In genomic region chr1:12562955-12563576, GRCh38 we compare ENCODE assay signal across 20 cellular contexts. TPM values are rescaled to one million over a fixed set of nuclear protein-coding genes. Genes with fewer than 3 reads are reported as not detected.
A peak's percentile ranks its signal among the peaks of the same experiment; 100 is the strongest.
DNase-seq lines count a peak whose midpoint lies in the region; ATAC-seq, FAIRE-seq and TF ChIP-seq lines count a peak whose summit lies in the region.
"Had no signal": no experiment of that assay in that cellular context is flagged by ENCODE, and none has a peak within 500 bp of the region (broad histone marks: within the 10 kb centered on the region; RNA-seq: fewer than 3 reads in every experiment).

No MANE protein-coding gene starts in this region.

- H3K27ac ChIP-seq in BLaER1 = no peak overlapping the region
- H3K27ac ChIP-seq in K562 (ENCODE audit: extremely low read depth, low read depth, low read length) = no peak overlapping the region
- no peak overlapping the region for H3K27ac ChIP-seq in HepG2 (ENCODE audit: extremely low read length, insufficient read depth, low read length)
- H3K27ac ChIP-seq: 22Rv1; BLaER1 treated with 17β-estradiol and CSF1 and Interleukin-3, amounts not matched to agents 10 nM and 100 nM had no signal

- TF ChIP-seq CTCF in K562 (IDR thresholded peaks at IDR 0.05 in 2 of 3, conservative IDR thresholded peaks at IDR 0.05 in 1 of 3; ENCODE audit: insufficient read depth in 2 of 3, low read depth in 1 of 3, low read length in 3 of 3) = no peak
- no peak for TF ChIP-seq CTCF in HepG2 (CRISPR knock-in tag; IDR thresholded peaks at IDR 0.05)

- H3K9ac ChIP-seq in BLaER1 (no peak overlapping the region), K562 (ENCODE audit: insufficient read depth in 1 of 2, low read depth in 2 of 2, low read length in 2 of 2) (no peak overlapping the region), HepG2 (ENCODE audit: insufficient read depth, low read depth, low read length) (no peak overlapping the region)
- H3K9ac ChIP-seq: BLaER1 treated with 17β-estradiol and CSF1 and Interleukin-3, amounts not matched to agents 10 nM and 100 nM had no signal

- no peak for TF ChIP-seq RAD21 in K562 (CRISPR knock-in tag; conservative IDR thresholded peaks at IDR 0.05 in 1 of 2, IDR thresholded peaks at IDR 0.05 in 1 of 2)
- no peak for TF ChIP-seq RAD21 in HepG2 (CRISPR knock-in tag; IDR thresholded peaks at IDR 0.05)

- BruUV-seq in K562 (replicated peaks; lab: Mats Ljungman, UMichigan) (no TSS peak), HepG2 (replicated peaks; lab: Mats Ljungman, UMichigan) (no TSS peak)

- H4K20me1 ChIP-seq in BLaER1 (no peaks in the 10 kb centered on the region), K562 (replicated peaks; ENCODE audit: control insufficient read depth, insufficient read depth, low read length) (no peaks in the 10 kb centered on the region), HepG2 (ENCODE audit: insufficient read depth, low read length) (no peaks in the 10 kb centered on the region)
- H4K20me1 ChIP-seq: BLaER1 treated with 17β-estradiol and CSF1 and Interleukin-3, amounts not matched to agents 10 nM and 100 nM had no signal

- H3K27me3 ChIP-seq in BLaER1 (no peaks in the 10 kb centered on the region), K562 (ENCODE audit: control insufficient read depth in 2 of 2, insufficient read depth in 2 of 2, low read length in 2 of 2) (no peaks in the 10 kb centered on the region), HepG2 (ENCODE audit: control insufficient read depth in 1 of 2, insufficient read depth in 2 of 2, low read length in 2 of 2) (peaks cover 0 to 6% of the 10 kb centered on the region in 2 experiments; a peak in 1 of 5 replicates)
- H3K27me3 ChIP-seq: BLaER1 treated with 17β-estradiol and CSF1 and Interleukin-3, amounts not matched to agents 10 nM and 100 nM had no signal

- FAIRE-seq in K562 (lab: Jason Lieb, UNC) (no peak), HepG2 (lab: Jason Lieb, UNC) (no peak)
- FAIRE-seq: A204.1, GM12891, GM18507 had no signal

- no peak overlapping the region for H2AFZ ChIP-seq in K562 (ENCODE audit: low read depth, low read length)
- no peak overlapping the region for H2AFZ ChIP-seq in HepG2 (ENCODE audit: low read length)
- H2AFZ ChIP-seq: GM23338 had no signal

- WGBS in K562 (ENCODE audit: insufficient coverage, low coverage, missing lambda C conversion rate) = 40% methylated on average over 3 of the region's 3 CpGs
- 31% methylated on average over 3 of the region's 3 CpGs for WGBS in HepG2 (ENCODE audit: low lambda C conversion rate)

- H3K9me1 ChIP-seq in K562 (ENCODE audit: control insufficient read depth, insufficient read depth, low read length) = no peaks in the 10 kb centered on the region

- DNase-seq in MV-4-11 (lab: John Stamatoyannopoulos, UW) (peak; percentile 6), K562 (ENCODE audit: extremely low read depth in 1 of 4, low spot score in 3 of 4) (no peak), HepG2 (ENCODE audit: low spot score) (no peak), NCI-H510A treated with DMSO at 0.1 percent for 48 hours (lab: John Stamatoyannopoulos, UW) (no peak)
- DNase-seq: CD4-positive, alpha-beta T cell; DMS53; DMS79 treated with DMSO at 0.1 percent for 48 hours; GF-D8; H9; HFFc6 had no signal

- ATAC-seq in K562 = no peak
- no peak for ATAC-seq in HepG2
- no peak for ATAC-seq in HG03045 (IDR thresholded peaks at IDR 0.05; ENCODE audit: unreplicated experiment)
- no peak for ATAC-seq in GM18909 (IDR thresholded peaks at IDR 0.05; ENCODE audit: poor library complexity, unreplicated experiment)
- ATAC-seq: GM23338, HCT116 had no signal

- H3K4me1 ChIP-seq in BLaER1 (peaks cover 30% of the 10 kb centered on the region), K562 (replicated peaks in 1 of 2; ENCODE audit: control insufficient read depth in 2 of 2, insufficient read depth in 2 of 2, low read length in 2 of 2) (peaks cover 0 to 3% of the 10 kb centered on the region in 2 experiments; a peak in 3 of 5 replicates), HepG2 (ENCODE audit: insufficient read depth, low read length) (peaks cover 10% of the 10 kb centered on the region)

- H3K36me3 ChIP-seq in BLaER1 (peaks cover 7% of the 10 kb centered on the region), K562 (ENCODE audit: control insufficient read depth, insufficient read depth, low read length) (peaks cover 13% of the 10 kb centered on the region; the same call in 1 of the 3 replicates), HepG2 (replicated peaks in 1 of 2; ENCODE audit: control insufficient read depth in 1 of 2, insufficient read depth in 2 of 2, low read length in 2 of 2) (peaks cover 9 to 13% of the 10 kb centered on the region in 2 experiments; a peak in 4 of 5 replicates)

- no peak for TF ChIP-seq POLR2A in K562 (conservative IDR thresholded peaks at IDR 0.05)
- no peak for TF ChIP-seq POLR2A in HepG2 (IDR thresholded peaks at IDR 0.05; ENCODE audit: insufficient read depth in 1 of 2, low read depth in 2 of 2, low read length in 2 of 2)

- H3K79me2 ChIP-seq in K562 (ENCODE audit: control insufficient read depth, insufficient read depth, low read length) = no peaks in the 10 kb centered on the region
- H3K79me2 ChIP-seq in HepG2 (ENCODE audit: insufficient read depth, low read length) = no peaks in the 10 kb centered on the region

- intact Hi-C loops in K562 (cut with micrococcal nuclease) = no loop called here
- intact Hi-C loops in HepG2 (cut with micrococcal nuclease; ENCODE audit: unreplicated experiment) = no loop called here

- H3K4me3 ChIP-seq in BLaER1 = peak overlapping the region; percentile 16; the same call in 1 of the 2 replicates
- H3K4me3 ChIP-seq in K562 = no peak overlapping the region
- H3K4me3 ChIP-seq in HepG2 (replicated peaks in 1 of 3; ENCODE audit: insufficient read depth in 1 of 3, low read depth in 2 of 3, low read length in 3 of 3) = no peak overlapping the region
- H3K4me3 ChIP-seq: GM23338 had no signal

- H3K4me2 ChIP-seq in BLaER1 (no peak overlapping the region), K562 (ENCODE audit: insufficient read depth, low read length) (no peak overlapping the region), HepG2 (ENCODE audit: low read depth, low read length) (no peak overlapping the region)
- H3K4me2 ChIP-seq: BLaER1 treated with 17β-estradiol and CSF1 and Interleukin-3, amounts not matched to agents 10 nM and 100 nM; GM23338 had no signal

- in situ Hi-C loops in K562 (cut with MboI) = no loop called here
- in situ Hi-C loops in HepG2 (cut with HindIII; ENCODE audit: extremely low pct_ligation_motif_present, low pct_unique_long_range_greater_than_20kb) = no loop called here

- TF ChIP-seq EP300 in K562 (IDR thresholded peaks at IDR 0.05; ENCODE audit: low read length) (no peak), HepG2 (IDR thresholded peaks at IDR 0.05; ENCODE audit: low read depth in 2 of 2, low read length in 2 of 2) (no peak), HepG2 (CRISPR knock-in tag; IDR thresholded peaks at IDR 0.05; ENCODE audit: borderline replicate concordance) (no peak)

- POLR2A ChIA-PET in K562 (lab: Yijun Ruan, JAX) (interaction anchor here (0.7 to 1.9 kb wide), 3 partner anchors 9 to 50 kb away, joined by 3 to 4 read pairs (median 4); no protein-coding TSS in a partner anchor), HepG2 (lab: Yijun Ruan, JAX) (interaction anchor here (1.1 kb wide), 1 partner anchor 14 kb away, joined by 3 read pairs; no protein-coding TSS in a partner anchor)

- CTCF ChIA-PET in K562 (lab: Yijun Ruan, JAX; ENCODE audit: low intra/inter-chr PET ratio) (no interaction called here), HepG2 (lab: Yijun Ruan, JAX; ENCODE audit: low intra/inter-chr PET ratio, low total read pairs) (no interaction called here)

- H3K9me3 ChIP-seq in BLaER1 = peaks cover 37% of the 10 kb centered on the region
- peaks cover 27% of the 10 kb centered on the region for H3K9me3 ChIP-seq in K562 (replicated peaks; ENCODE audit: control insufficient read depth, insufficient read depth, low read depth, low read length)
- peaks cover 22% of the 10 kb centered on the region for H3K9me3 ChIP-seq in HepG2 (ENCODE audit: low read length)

RNA-seq across cellular contexts. Expression of gene DHRS3, which starts 54.9 kb away (rescaled TPM):
- 74.0 and 164 TPM in 2 replicates for total RNA-seq in K562 (2011; cell fraction: chromatin; rRNA removed; ENCODE audit: low replicate concordance)
- 181 and 211 TPM in 2 replicates for total RNA-seq in K562 (2011; cell fraction: nucleolus; rRNA removed)
- total RNA-seq in K562 (2011; cell fraction: nucleoplasm; rRNA removed) = 160 and 179 TPM in 2 replicates
- 62.3 and 67.3 TPM in 2 replicates for total RNA-seq in K562 (2014; rRNA removed)
- total RNA-seq in K562 (2014; rRNA removed; fragmentation: Illumina TruSeq; extraction: Trizol) = 37.6 and 43.5 TPM in 2 replicates
- 58.7 and 60.6 TPM in 2 replicates for total RNA-seq in K562 (2015; rRNA removed; fragmentation: Illumina TruSeq; extraction: Trizol)
- total RNA-seq in K562 (2021) = 109 and 116 TPM in 2 replicates
- polyA plus RNA-seq in K562 (2011; rRNA removed) = 58.7 and 66.5 TPM in 2 replicates
- polyA plus RNA-seq in K562 (2011; cell fraction: cytosol; rRNA removed) = 72.1 and 104 TPM in 2 replicates
- 71.2 and 105 TPM in 2 replicates for polyA plus RNA-seq in K562 (2011; cell fraction: nucleus; rRNA removed)
- polyA plus RNA-seq in K562 (2012) = 35.6 and 41.5 TPM in 2 replicates
- 39.4 and 46.3 TPM in 2 replicates for polyA plus RNA-seq in K562 (2014; fragmentation: Illumina TruSeq; extraction: Trizol)
- 10 to 100 TPM; 21.0 to 80.0 TPM for polyA plus RNA-seq in K562 (2014; fragmentation: Nextera tagmentation; extraction: Ambion mirVana)
- polyA plus RNA-seq in K562 (2014; rRNA removed) = 57.0 and 59.6 TPM in 2 replicates
- polyA minus RNA-seq in K562 (2011; rRNA and poly(A)+ RNA removed) = 101 and 181 TPM in 2 replicates
- polyA minus RNA-seq in K562 (2011; cell fraction: cytosol; rRNA and poly(A)+ RNA removed) = 117 and 156 TPM in 2 replicates
- polyA minus RNA-seq in K562 (2011; cell fraction: nucleus; rRNA and poly(A)+ RNA removed) = 40.9 and 42.4 TPM in 2 replicates
- 30.5 and 48.5 TPM in 2 replicates for total RNA-seq in HepG2 (2016; rRNA removed; fragmentation: Illumina TruSeq; extraction: Trizol)
- total RNA-seq in HepG2 (2016; cell fraction: cytosol; rRNA removed; fragmentation: Illumina TruSeq; extraction: Trizol; ENCODE audit: low read depth) = 25.5 and 27.3 TPM in 2 replicates
- total RNA-seq in HepG2 (2016; cell fraction: insoluble cytoplasmic fraction; rRNA removed; fragmentation: Illumina TruSeq; extraction: Trizol) = 26.6 and 52.7 TPM in 2 replicates
- 29.7 and 30.7 TPM in 2 replicates for total RNA-seq in HepG2 (2016; cell fraction: membrane; rRNA removed; fragmentation: Illumina TruSeq; extraction: Trizol)
- total RNA-seq in HepG2 (2016; cell fraction: nucleus; rRNA removed; fragmentation: Illumina TruSeq; extraction: Trizol) = 41.7 and 48.7 TPM in 2 replicates
- 90.5 and 107 TPM in 2 replicates for polyA plus RNA-seq in HepG2 (2011; rRNA removed)
- polyA plus RNA-seq in HepG2 (2011; cell fraction: cytosol; rRNA removed) = 85.8 and 93.3 TPM in 2 replicates
- 96.4 and 100 TPM in 2 replicates for polyA plus RNA-seq in HepG2 (2011; cell fraction: nucleus; rRNA removed)
- polyA plus RNA-seq in HepG2 (2012) = 60.3 and 66.6 TPM in 2 replicates
- 7.8 TPM in 2 replicates for polyA plus RNA-seq in HepG2 (2016; cell fraction: cytosol; fragmentation: Illumina TruSeq; extraction: Trizol; ENCODE audit: low read depth)
- polyA plus RNA-seq in HepG2 (2016; cell fraction: insoluble cytoplasmic fraction; fragmentation: Illumina TruSeq; extraction: Trizol; ENCODE audit: low read depth) = 18.9 and 21.8 TPM in 2 replicates
- polyA plus RNA-seq in HepG2 (2016; cell fraction: membrane; fragmentation: Illumina TruSeq; extraction: Trizol; ENCODE audit: low read depth) = 13.0 and 14.3 TPM in 2 replicates
- polyA plus RNA-seq in HepG2 (2016; cell fraction: nucleus; fragmentation: Illumina TruSeq; extraction: Trizol; ENCODE audit: insufficient read depth, low read depth) = 64.9 and 66.2 TPM in 2 replicates
- polyA minus RNA-seq in HepG2 (2011; rRNA and poly(A)+ RNA removed; ENCODE audit: low replicate concordance) = 17.4 and 446 TPM in 2 replicates
- 107 and 116 TPM in 2 replicates for polyA minus RNA-seq in HepG2 (2011; cell fraction: cytosol; rRNA and poly(A)+ RNA removed)
- polyA minus RNA-seq in HepG2 (2011; cell fraction: nucleus; rRNA and poly(A)+ RNA removed) = 65.1 and 73.6 TPM in 2 replicates
